20 cellular contexts compared by ENCODE assay signal in the genomic region with DNA sequence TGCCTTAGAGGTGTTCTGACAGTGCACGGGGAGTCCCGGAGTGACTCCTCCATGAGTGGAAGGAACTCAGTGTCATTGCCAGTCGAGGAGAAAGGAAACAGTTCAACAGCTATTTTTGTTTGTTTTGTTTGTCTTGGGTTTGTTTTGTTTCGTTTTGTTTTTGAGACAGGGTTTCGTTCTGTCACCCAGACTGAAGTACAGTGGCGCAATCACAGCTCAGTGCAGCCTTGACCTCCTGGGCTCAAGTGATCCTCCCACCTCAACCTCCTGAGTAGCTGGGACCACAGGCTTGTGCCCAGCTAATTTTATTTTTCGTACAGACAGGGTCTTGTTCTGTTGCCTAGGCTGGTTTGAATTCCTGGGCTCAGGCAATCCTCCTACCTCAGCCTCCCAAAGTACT. TPM values are rescaled to one million over a fixed set of nuclear protein-coding genes. Genes with fewer than 3 reads are reported as not detected.
DNase-seq lines count a peak whose midpoint lies in the region; ATAC-seq, FAIRE-seq and TF ChIP-seq lines count a peak whose summit lies in the region.
"Had no signal": no experiment of that assay in that cellular context is flagged by ENCODE, and none has a peak within 500 bp of the region (broad histone marks: within the 10 kb centered on the region; RNA-seq: fewer than 3 reads in every experiment).

No MANE protein-coding gene starts in this region.

- FAIRE-seq in urothelium cell line (lab: Jason Lieb, UNC), result no peak
- FAIRE-seq: GM12878 had no signal

- peaks cover 35% of the 10 kb centered on the region for H3K36me3 Mint-ChIP-seq in central memory CD8-positive, alpha-beta T cell (ENCODE audit: insufficient read depth)
- peaks cover 40% of the 10 kb centered on the region for H3K36me3 Mint-ChIP-seq in nephron progenitor cell (ENCODE audit: low read depth)

- H3K27ac Mint-ChIP-seq in central memory CD8-positive, alpha-beta T cell (ENCODE audit: low read depth), result peak overlapping the region; percentile 46
- peak overlapping the region; percentile 46 for H3K27ac Mint-ChIP-seq in nephron progenitor cell
- H3K27ac Mint-ChIP-seq: CD4-positive, alpha-beta T cell had no signal

- no peak for ATAC-seq in right cardiac atrium
- ATAC-seq in central memory CD8-positive, alpha-beta T cell (replicated peaks; ENCODE audit: extremely low read depth, poor library complexity, severe bottlenecking), result no peak
- ATAC-seq: GM12878, HCT116, PC-3 had no signal

- no peak overlapping the region for H3K4me3 Mint-ChIP-seq in central memory CD8-positive, alpha-beta T cell
- H3K4me3 Mint-ChIP-seq in nephron progenitor cell, result no peak overlapping the region
- H3K4me3 Mint-ChIP-seq: CD4-positive, alpha-beta T cell had no signal

- H3K4me1 Mint-ChIP-seq in central memory CD8-positive, alpha-beta T cell, result peaks cover 4% of the 10 kb centered on the region
- H3K4me1 Mint-ChIP-seq in nephron progenitor cell, result peaks cover 15% of the 10 kb centered on the region

- H3K27me3 ChIP-seq in right cardiac atrium (ENCODE audit: control insufficient read depth, insufficient read depth) (no peaks in the 10 kb centered on the region), right atrium auricular region (no peaks in the 10 kb centered on the region)

- H3K4me3 ChIP-seq in right cardiac atrium (ENCODE audit: low read length) (no peak overlapping the region), right atrium auricular region (no peak overlapping the region)
- H3K4me3 ChIP-seq: GM12878, GM23248 had no signal

- no peaks in the 10 kb centered on the region for H3K27me3 Mint-ChIP-seq in central memory CD8-positive, alpha-beta T cell
- H3K27me3 Mint-ChIP-seq in nephron progenitor cell (ENCODE audit: low read depth, poor library complexity), result peaks cover 6% of the 10 kb centered on the region
- H3K27me3 Mint-ChIP-seq: CD4-positive, alpha-beta T cell had no signal

- no peaks in the 10 kb centered on the region for H3K9me3 Mint-ChIP-seq in central memory CD8-positive, alpha-beta T cell
- no peaks in the 10 kb centered on the region for H3K9me3 Mint-ChIP-seq in nephron progenitor cell
- H3K9me3 Mint-ChIP-seq: CD4-positive, alpha-beta T cell had no signal

- DNase-seq in right cardiac atrium (no peak), right atrium auricular region (ENCODE audit: low spot score) (no peak), nephron progenitor cell (no peak), urothelium cell line (ENCODE audit: low spot score) (no peak), NCI-H446 treated with DMSO at 0.1 percent for 48 hours (lab: John Stamatoyannopoulos, UW) (no peak), NCI-H2081 (lab: John Stamatoyannopoulos, UW) (no peak)
- DNase-seq in central memory CD8-positive, alpha-beta T cell (ENCODE audit: low spot score in 2 of 2), result no peak
- no peak for DNase-seq in activated CD8-positive, alpha-beta memory T cell treated with anti-CD3 and anti-CD28 coated beads for 24 hours
- DNase-seq: AML-193; Calu3; CD4-positive, alpha-beta T cell; GM23248; KBM-7; NCI-H1436 treated with DMSO at 0.1 percent for 48 hours; NCI-H2227 treated with DMSO at 0.1 percent for 48 hours; NCI-H69; PC-3 had no signal

- no peaks in the 10 kb centered on the region for H3K9me3 ChIP-seq in right cardiac atrium (ENCODE audit: control insufficient read depth, low read length)
- no peaks in the 10 kb centered on the region for H3K9me3 ChIP-seq in right atrium auricular region

- H3K27ac ChIP-seq in right cardiac atrium (ENCODE audit: low read length) (peak overlapping the region; percentile 6), right atrium auricular region (no peak overlapping the region)
- H3K27ac ChIP-seq: GM23248, HL-60 had no signal

- WGBS in right cardiac atrium, result 68% methylated on average over 7 of the region's 7 CpGs

- intact Hi-C loops in right cardiac atrium (cut with DNase I), result no loop called here

- TF ChIP-seq CTCF in right atrium auricular region (IDR thresholded peaks at IDR 0.05) (no peak), nephron progenitor cell (IDR thresholded peaks at IDR 0.05) (no peak)

- no peaks in the 10 kb centered on the region for H3K4me1 ChIP-seq in right cardiac atrium (ENCODE audit: control insufficient read depth, insufficient read depth, low read length)
- peaks cover 0 to 21% of the 10 kb centered on the region in 2 donors for H3K4me1 ChIP-seq in right atrium auricular region

- peaks cover 46% of the 10 kb centered on the region for H3K36me3 ChIP-seq in right atrium auricular region

RNA-seq across cellular contexts. Expression of gene CKB, which starts 13.7 kb away (rescaled TPM):
- 100 to 1,000 TPM; 478 to 697 (median 542) TPM for total RNA-seq in right cardiac atrium
- polyA plus RNA-seq in right cardiac atrium, result 843 TPM
- 100 to 1,000 TPM; 546 to 707 TPM for total RNA-seq in right atrium auricular region

RNA-seq across cellular contexts. Expression of gene TRMT61A, which starts 20.1 kb away (rescaled TPM):
- total RNA-seq in right cardiac atrium, result 1 to 10 TPM; 4.8 to 6.9 (median 6.5) TPM
- 6.2 TPM for polyA plus RNA-seq in right cardiac atrium
- total RNA-seq in right atrium auricular region, result 1 to 10 TPM; 4.4 to 7.4 TPM

RNA-seq across cellular contexts. Expression of gene BAG5, which starts 53.5 kb away (rescaled TPM):
- total RNA-seq in right cardiac atrium (10 to 100 TPM; 18.9 to 23.6 (median 19.5) TPM), right atrium auricular region (10 to 100 TPM; 16.1 to 17.7 TPM)
- 7.7 TPM for polyA plus RNA-seq in right cardiac atrium

RNA-seq across cellular contexts. Expression of gene COA8, which starts 53.8 kb away (rescaled TPM):
- 10 to 100 TPM; 33.8 to 43.5 (median 41.7) TPM for total RNA-seq in right cardiac atrium
- 60.8 TPM for polyA plus RNA-seq in right cardiac atrium
- total RNA-seq in right atrium auricular region, result 10 to 100 TPM; 21.3 to 53.2 TPM
